ENCODE assay signal across 2 cellular contexts in the genomic region with DNA sequence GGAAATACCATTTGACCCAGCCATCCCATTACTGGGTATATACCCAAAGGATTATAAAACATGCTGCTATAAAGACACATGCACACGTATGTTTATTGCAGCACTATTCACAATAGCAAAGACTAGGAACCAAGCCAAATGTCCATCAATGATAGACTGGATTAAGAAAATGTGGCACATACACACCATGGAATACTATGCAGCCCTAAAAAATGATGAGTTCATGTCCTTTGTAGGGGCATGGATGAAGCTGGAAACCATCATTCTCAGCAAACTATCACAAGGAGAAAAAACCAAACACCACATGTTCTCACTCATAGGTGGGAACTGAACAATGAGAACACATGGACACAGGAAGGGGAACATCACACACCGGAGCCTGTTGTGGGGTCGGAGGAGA. TPM values are rescaled to one million over a fixed set of nuclear protein-coding genes. Genes with fewer than 3 reads are reported as not detected.
"Had no signal": no experiment of that assay in that cellular context is flagged by ENCODE, and none has a peak within 500 bp of the region (broad histone marks: within the 10 kb centered on the region; RNA-seq: fewer than 3 reads in every experiment).

No MANE protein-coding gene starts in this region.

RNA-seq across cellular contexts. Expression of a gene that starts 41.4 kb away (rescaled TPM):
- total RNA-seq: pulmonary artery endothelial cell had no signal
- polyA plus RNA-seq: neural cell had no signal
